8 cellular contexts compared by ENCODE assay signal in genomic region chr5:170070556-170071412, GRCh38. TPM values are rescaled to one million over a fixed set of nuclear protein-coding genes. Genes with fewer than 3 reads are reported as not detected.
A peak's percentile ranks its signal among the peaks of the same experiment; 100 is the strongest.
DNase-seq lines count a peak whose midpoint lies in the region; ATAC-seq and TF ChIP-seq lines count a peak whose summit lies in the region.

No MANE protein-coding gene starts in this region.

- H3K79me2 ChIP-seq in PC-9 (ENCODE audit: low read depth), result no peaks in the 10 kb centered on the region

- no peak overlapping the region for H2AFZ ChIP-seq in PC-9

- no peaks in the 10 kb centered on the region for H3F3A ChIP-seq in PC-9 (ENCODE audit: insufficient read depth, low read depth)

- H3K27me3 Mint-ChIP-seq in activated CD4-positive, alpha-beta T cell treated with anti-CD3 and anti-CD28 coated beads, Interleukin-2, amount 10 ng/mL, durations not matched to agents 7 days and 5 days, result no peaks in the 10 kb centered on the region
- H3K27me3 Mint-ChIP-seq in progenitor cell of endocrine pancreas, result peaks cover 30% of the 10 kb centered on the region

- CTCF ChIA-PET in activated CD4-positive, alpha-beta T cell treated with anti-CD3 and anti-CD28 coated beads, Interleukin-2, amount 10 ng/mL, durations not matched to agents 7 days and 5 days (lab: Charles Lee), result interaction anchor here (0.7 to 1.7 kb wide), 2 partner anchors 13 to 17 kb away, joined by 3 to 7 read pairs; no protein-coding TSS in a partner anchor
- CTCF ChIA-PET in PC-9 (lab: Charles Lee), result interaction anchor here (1.4 kb wide), 1 partner anchor 13 kb away, joined by 5 read pairs; no protein-coding TSS in a partner anchor

- H3K9me2 ChIP-seq in PC-9 (ENCODE audit: insufficient read depth), result no peaks in the 10 kb centered on the region

- H3K4me2 ChIP-seq in PC-9, result no peak overlapping the region

- no TSS peak for BruUV-seq in PC-9 (replicated peaks; lab: Mats Ljungman, UMichigan)

- peak; percentile 69 for TF ChIP-seq CTCF in PC-9 (conservative IDR thresholded peaks at IDR 0.05)
- TF ChIP-seq CTCF in fibroblast of the aortic adventitia (IDR thresholded peaks at IDR 0.05; ENCODE audit: insufficient read depth, low read length), result peak; percentile 82
- TF ChIP-seq CTCF in progenitor cell of endocrine pancreas (IDR thresholded peaks at IDR 0.05; ENCODE audit: unreplicated experiment), result peak; percentile 88

- no peak for ATAC-seq in HG02642 (IDR thresholded peaks at IDR 0.05; ENCODE audit: poor library complexity, unreplicated experiment)
- ATAC-seq in GM18519 (IDR thresholded peaks at IDR 0.05; ENCODE audit: low FRiP score, unreplicated experiment), result no peak

- no peak overlapping the region for H3K4me3 Mint-ChIP-seq in activated CD4-positive, alpha-beta T cell treated with anti-CD3 and anti-CD28 coated beads, Interleukin-2, amount 10 ng/mL, durations not matched to agents 7 days and 5 days
- no peak overlapping the region for H3K4me3 Mint-ChIP-seq in progenitor cell of endocrine pancreas (ENCODE audit: low read depth)

- intact Hi-C loops in PC-9 (cut with micrococcal nuclease; ENCODE audit: unreplicated experiment), result no loop called here

- H3K4me1 Mint-ChIP-seq in activated CD4-positive, alpha-beta T cell treated with anti-CD3 and anti-CD28 coated beads, Interleukin-2, amount 10 ng/mL, durations not matched to agents 7 days and 5 days, result no peaks in the 10 kb centered on the region
- H3K4me1 Mint-ChIP-seq in progenitor cell of endocrine pancreas (ENCODE audit: low read depth), result no peaks in the 10 kb centered on the region

- peaks cover 59% of the 10 kb centered on the region for H3K36me3 Mint-ChIP-seq in activated CD4-positive, alpha-beta T cell treated with anti-CD3 and anti-CD28 coated beads, Interleukin-2, amount 10 ng/mL, durations not matched to agents 7 days and 5 days (ENCODE audit: low read depth)
- H3K36me3 Mint-ChIP-seq in progenitor cell of endocrine pancreas (ENCODE audit: insufficient read depth), result no peaks in the 10 kb centered on the region

- no peaks in the 10 kb centered on the region for H3K27me3 ChIP-seq in PC-9 (ENCODE audit: insufficient read depth, low read depth)

- POLR2A ChIA-PET in activated CD4-positive, alpha-beta T cell treated with anti-CD3 and anti-CD28 coated beads, Interleukin-2, amount 10 ng/mL, durations not matched to agents 7 days and 5 days (lab: Charles Lee), result no interaction called here
- POLR2A ChIA-PET in PC-9 (lab: Charles Lee; ENCODE audit: unreplicated experiment), result no interaction called here

- H4K20me1 ChIP-seq in PC-9 (ENCODE audit: insufficient read depth), result no peaks in the 10 kb centered on the region

- no peaks in the 10 kb centered on the region for H3K4me1 ChIP-seq in PC-9 (replicated peaks; ENCODE audit: insufficient read depth)

- no peak overlapping the region for H3K4me3 ChIP-seq in PC-9
- no peak overlapping the region for H3K4me3 ChIP-seq in fibroblast of the aortic adventitia (ENCODE audit: low read depth, low read length)

- DNase-seq in activated CD4-positive, alpha-beta T cell treated with anti-CD3 and anti-CD28 coated beads, Interleukin-2, amount 50 U/mL, for 48 hours, result peak; percentile 11 to 28
- no peak for DNase-seq in activated CD4-positive, alpha-beta T cell treated with anti-CD3 and anti-CD28 coated beads, Interleukin-2, amount 10 ng/mL, durations not matched to agents 7 days and 5 days
- DNase-seq in PC-9 (no peak), fibroblast of the aortic adventitia (ENCODE audit: low read depth) (peak; percentile 49), progenitor cell of endocrine pancreas (ENCODE audit: low spot score, unreplicated experiment) (peak; percentile 47), GM19238 (ENCODE audit: insufficient read length, low spot score) (no peak)

- H3K9me3 Mint-ChIP-seq in activated CD4-positive, alpha-beta T cell treated with anti-CD3 and anti-CD28 coated beads, Interleukin-2, amount 10 ng/mL, durations not matched to agents 7 days and 5 days, result no peaks in the 10 kb centered on the region
- H3K9me3 Mint-ChIP-seq in progenitor cell of endocrine pancreas (ENCODE audit: low read depth), result no peaks in the 10 kb centered on the region

- H3K9me3 ChIP-seq in PC-9 (ENCODE audit: insufficient read depth, low read depth), result no peaks in the 10 kb centered on the region

- no peak overlapping the region for H3K27ac ChIP-seq in PC-9

- no peak overlapping the region for H3K27ac Mint-ChIP-seq in activated CD4-positive, alpha-beta T cell treated with anti-CD3 and anti-CD28 coated beads, Interleukin-2, amount 10 ng/mL, durations not matched to agents 7 days and 5 days
- H3K27ac Mint-ChIP-seq in progenitor cell of endocrine pancreas, result no peak overlapping the region

- no peaks in the 10 kb centered on the region for H3K36me3 ChIP-seq in PC-9 (ENCODE audit: low read depth)

RNA-seq across cellular contexts. Expression of gene FOXI1, which starts 34.9 kb away (rescaled TPM):
- not detected for total RNA-seq in activated CD4-positive, alpha-beta T cell treated with anti-CD3 and anti-CD28 coated beads, Interleukin-2, amount 10 ng/mL, durations not matched to agents 7 days and 5 days
- total RNA-seq in PC-9 (2021) (not detected in 2 replicates), fibroblast of the aortic adventitia (ENCODE audit: low replicate concordance) (not detected in 2 replicates), progenitor cell of endocrine pancreas (not detected in 2 replicates)

Comparison
In these comparisons a context has a peak if more than half of its experiments do, and no peak if none do; other contexts are left out.
1. DNase-seq: peak in activated CD4-positive, alpha-beta T cell treated with anti-CD3 and anti-CD28 coated beads, Interleukin-2, amount 50 U/mL, for 48 hours (2 of 2), fibroblast of the aortic adventitia (single experiment) and progenitor cell of endocrine pancreas (single experiment); none in activated CD4-positive, alpha-beta T cell treated with anti-CD3 and anti-CD28 coated beads, Interleukin-2, amount 10 ng/mL, durations not matched to agents 7 days and 5 days (single experiment), PC-9 (0 of 2) and GM19238 (single experiment).
2. Peak in every context shown above with its lines, with median percentiles within 50 percentile points of each other: CTCF ChIP-seq.